Comparison of ENCODE assay signal across 11 cellular contexts in genomic region chr3:189981668-189982067, GRCh38.
DNase-seq lines count a peak whose midpoint lies in the region; FAIRE-seq and TF ChIP-seq lines count a peak whose summit lies in the region.
"Had no signal": no experiment of that assay in that cellular context is flagged by ENCODE, and none has a peak within 500 bp of the region (broad histone marks: within the 10 kb centered on the region; RNA-seq: fewer than 3 reads in every experiment).

No MANE protein-coding gene starts in this region.

- peaks cover 47% of the 10 kb centered on the region for H3K36me3 Mint-ChIP-seq in osteocyte (ENCODE audit: unreplicated experiment)
- no peaks in the 10 kb centered on the region for H3K36me3 Mint-ChIP-seq in activated naive CD4-positive, alpha-beta T cell treated with anti-CD3 and anti-CD28 coated beads for 36 hours (ENCODE audit: low read depth)
- H3K36me3 Mint-ChIP-seq: CD8-positive, alpha-beta memory T cell had no signal

- no peak for FAIRE-seq in D721Med (lab: Jason Lieb, UNC)

- no peaks in the 10 kb centered on the region for H4K20me1 ChIP-seq in fibroblast of lung (ENCODE audit: control insufficient read depth, extremely low read depth, insufficient read depth, low read length)

- peaks cover 25% of the 10 kb centered on the region for H3K4me1 Mint-ChIP-seq in osteocyte (ENCODE audit: unreplicated experiment)
- H3K4me1 Mint-ChIP-seq in activated naive CD4-positive, alpha-beta T cell treated with anti-CD3 and anti-CD28 coated beads for 36 hours (ENCODE audit: low read depth) = no peaks in the 10 kb centered on the region
- H3K4me1 Mint-ChIP-seq: activated CD4-positive, alpha-beta T cell treated with anti-CD3 and anti-CD28 coated beads, Interleukin-2, amount 10 ng/mL, durations not matched to agents 24 days and 14 days; CD8-positive, alpha-beta memory T cell had no signal

- H3K36me3 ChIP-seq in fibroblast of lung (ENCODE audit: control insufficient read depth, insufficient read depth, low read length) = no peaks in the 10 kb centered on the region

- H3K27me3 ChIP-seq in fibroblast of lung (ENCODE audit: control insufficient read depth, insufficient read depth, low read length) = no peaks in the 10 kb centered on the region

- H3K4me1 ChIP-seq in fibroblast of lung (ENCODE audit: control insufficient read depth, extremely low read depth, insufficient read depth, low read length) = peaks cover 2% of the 10 kb centered on the region

- H3K4me2 ChIP-seq in fibroblast of lung (ENCODE audit: extremely low read depth, insufficient read depth, low read length) = no peak overlapping the region

- H3K9ac ChIP-seq in fibroblast of lung (ENCODE audit: insufficient read depth, low read length) = no peak overlapping the region

- DNase-seq in AG20443 (ENCODE audit: low spot score) = peak; percentile 49
- DNase-seq in RPMI7951 (ENCODE audit: low read depth) = peak; percentile 92
- DNase-seq in fibroblast of lung (ENCODE audit: low read depth in 2 of 2) = peak; percentile 94 to 99
- DNase-seq in osteocyte (ENCODE audit: extremely low spot score, unreplicated experiment) = no peak
- no peak for DNase-seq in activated naive CD4-positive, alpha-beta T cell treated with anti-CD3 and anti-CD28 coated beads for 36 hours
- DNase-seq in D721Med (ENCODE audit: insufficient read length, low spot score) = no peak
- DNase-seq in SKM-1 (lab: John Stamatoyannopoulos, UW; ENCODE audit: unreplicated experiment) = no peak
- DNase-seq in activated T-cell treated with anti-CD3 and anti-CD28 coated beads, Interleukin-2, amount 50 U/mL, for 48 hours = no peak
- DNase-seq: activated CD4-positive, alpha-beta T cell treated with anti-CD3 and anti-CD28 coated beads, Interleukin-2, amount 10 ng/mL, durations not matched to agents 24 days and 14 days; amygdala; CD8-positive, alpha-beta memory T cell had no signal

- H3K4me3 ChIP-seq in fibroblast of lung (replicated peaks in 1 of 4; ENCODE audit: control extremely low read depth in 1 of 4, insufficient read depth in 1 of 4, low read depth in 3 of 4, low read length in 4 of 4) = no peak overlapping the region

- no peaks in the 10 kb centered on the region for H3K9me3 Mint-ChIP-seq in osteocyte (ENCODE audit: unreplicated experiment)
- no peaks in the 10 kb centered on the region for H3K9me3 Mint-ChIP-seq in activated naive CD4-positive, alpha-beta T cell treated with anti-CD3 and anti-CD28 coated beads for 36 hours
- H3K9me3 Mint-ChIP-seq: activated CD4-positive, alpha-beta T cell treated with anti-CD3 and anti-CD28 coated beads, Interleukin-2, amount 10 ng/mL, durations not matched to agents 24 days and 14 days; CD8-positive, alpha-beta memory T cell had no signal

- intact Hi-C loops in activated naive CD4-positive, alpha-beta T cell treated with anti-CD3 and anti-CD28 coated beads for 36 hours (cut with micrococcal nuclease) = no loop called here

- no peaks in the 10 kb centered on the region for H3K9me3 ChIP-seq in fibroblast of lung (ENCODE audit: control insufficient read depth, insufficient read depth, low read depth, low read length)

- CTCF ChIA-PET in activated naive CD4-positive, alpha-beta T cell treated with anti-CD3 and anti-CD28 coated beads for 36 hours (lab: Charles Lee) = interaction anchor here (0.7 to 1.4 kb wide), 2 partner anchors 14 to 371 kb away, joined by 3 to 6 read pairs; no protein-coding TSS in a partner anchor

- no peak overlapping the region for H2AFZ ChIP-seq in fibroblast of lung (ENCODE audit: low read length)

- no peaks in the 10 kb centered on the region for H3K27me3 Mint-ChIP-seq in osteocyte (ENCODE audit: unreplicated experiment)
- peaks cover 12% of the 10 kb centered on the region for H3K27me3 Mint-ChIP-seq in activated naive CD4-positive, alpha-beta T cell treated with anti-CD3 and anti-CD28 coated beads for 36 hours (ENCODE audit: low read depth)

- no peak overlapping the region for H3K4me3 Mint-ChIP-seq in osteocyte (ENCODE audit: unreplicated experiment)
- no peak overlapping the region for H3K4me3 Mint-ChIP-seq in activated naive CD4-positive, alpha-beta T cell treated with anti-CD3 and anti-CD28 coated beads for 36 hours
- H3K4me3 Mint-ChIP-seq: activated CD4-positive, alpha-beta T cell treated with anti-CD3 and anti-CD28 coated beads, Interleukin-2, amount 10 ng/mL, durations not matched to agents 24 days and 14 days; CD8-positive, alpha-beta memory T cell had no signal

- no peak overlapping the region for H3K27ac ChIP-seq in fibroblast of lung (ENCODE audit: insufficient read depth, low read length)

- TF ChIP-seq CTCF in fibroblast of lung (conservative IDR thresholded peaks at IDR 0.05 in 1 of 2, IDR thresholded peaks at IDR 0.05 in 1 of 2; ENCODE audit: low read depth in 1 of 2, low read length in 2 of 2) (no peak), osteocyte (IDR thresholded peaks at IDR 0.05) (no peak), D721Med (IDR thresholded peaks at IDR 0.05; ENCODE audit: insufficient read depth, missing control alignments) (no peak)

- no peaks in the 10 kb centered on the region for H3K79me2 ChIP-seq in fibroblast of lung (ENCODE audit: control insufficient read depth, insufficient read depth, low read length)

- H3K27ac Mint-ChIP-seq in osteocyte (ENCODE audit: unreplicated experiment) = peak overlapping the region; percentile 78
- H3K27ac Mint-ChIP-seq in activated naive CD4-positive, alpha-beta T cell treated with anti-CD3 and anti-CD28 coated beads for 36 hours = no peak overlapping the region
- H3K27ac Mint-ChIP-seq: activated CD4-positive, alpha-beta T cell treated with anti-CD3 and anti-CD28 coated beads, Interleukin-2, amount 10 ng/mL, durations not matched to agents 24 days and 14 days; CD8-positive, alpha-beta memory T cell had no signal

Comparison
In these comparisons a context has a peak if more than half of its experiments do, and no peak if none do; other contexts are left out.
1. DNase-seq: peak in AG20443 (single experiment), RPMI7951 (single experiment) and fibroblast of lung (2 of 2); none in osteocyte (single experiment), activated naive CD4-positive, alpha-beta T cell treated with anti-CD3 and anti-CD28 coated beads for 36 hours (single experiment), D721Med (single experiment), SKM-1 (single experiment) and activated T-cell treated with anti-CD3 and anti-CD28 coated beads, Interleukin-2, amount 50 U/mL, for 48 hours (0 of 2).